ENCODE assay signal across 23 cellular contexts in the genomic region with DNA sequence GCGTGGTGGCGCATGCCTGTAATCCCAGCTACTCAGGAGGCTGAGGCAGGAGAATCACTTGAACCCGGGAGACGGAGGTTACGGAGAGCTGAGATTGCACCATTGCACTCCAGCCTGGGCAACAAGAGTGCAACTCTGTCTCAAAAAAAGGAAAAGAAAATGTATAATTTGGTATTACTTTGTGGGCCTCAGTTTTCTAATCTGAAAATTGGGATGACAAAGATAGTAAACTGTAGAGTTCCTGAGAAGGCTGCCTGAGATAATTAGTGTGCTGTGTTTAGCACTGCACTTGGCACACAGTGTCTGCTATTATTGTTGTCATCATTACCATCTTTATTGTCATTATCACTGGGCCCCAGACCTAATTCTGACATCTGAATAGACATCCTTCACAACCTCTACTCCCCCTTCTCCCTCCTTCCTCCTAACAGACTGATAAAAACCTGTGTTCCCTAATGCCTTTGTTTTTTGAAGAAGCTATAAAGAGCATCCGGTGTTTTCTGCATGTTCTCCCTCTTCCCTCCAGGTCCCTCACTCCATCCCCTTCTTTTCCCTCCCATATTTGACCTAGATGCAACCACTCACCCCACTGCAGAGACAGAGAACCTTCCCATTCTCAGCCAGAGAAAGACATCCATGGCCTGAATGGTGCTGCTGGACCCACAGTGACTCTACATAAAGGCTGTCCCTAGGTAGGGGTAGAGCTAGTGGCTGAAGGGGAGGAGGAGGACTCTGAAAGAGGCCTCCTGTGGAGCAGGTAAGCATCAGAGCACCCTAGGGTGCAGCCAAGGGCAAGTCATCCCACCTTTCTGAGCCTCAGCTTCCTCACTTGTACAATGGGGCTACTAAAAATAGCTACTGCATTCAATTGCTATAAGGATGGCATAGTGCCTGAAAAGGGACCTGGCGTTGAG. TPM values are rescaled to one million over a fixed set of nuclear protein-coding genes. Genes with fewer than 3 reads are reported as not detected.
DNase-seq lines count a peak whose midpoint lies in the region; ATAC-seq, FAIRE-seq and TF ChIP-seq lines count a peak whose summit lies in the region.
"Had no signal": no experiment of that assay in that cellular context is flagged by ENCODE, and none has a peak within 500 bp of the region (broad histone marks: within the 10 kb centered on the region; RNA-seq: fewer than 3 reads in every experiment).

No MANE protein-coding gene starts in this region.

- peaks cover 3% of the 10 kb centered on the region; the same call in 1 of the 2 replicates for H3K23me2 ChIP-seq in H1 (ENCODE audit: low read depth, low read length)

- no peak overlapping the region for H2AFZ ChIP-seq in HepG2 (ENCODE audit: low read length)
- H2AFZ ChIP-seq in H1 (ENCODE audit: low read length): 0 out of 2 replicates have a peak overlapping the region, but pooled peaks have one; percentile 11
- H2AFZ ChIP-seq: GM23338 had no signal

- no peak overlapping the region for H3K56ac ChIP-seq in H1 (replicated peaks; ENCODE audit: insufficient read length, low read depth, low read length)

- H3K36me3 Mint-ChIP-seq in WTC11 (no peaks in the 10 kb centered on the region), glutamatergic neuron (ENCODE audit: unreplicated experiment) (no peaks in the 10 kb centered on the region)
- H3K36me3 Mint-ChIP-seq: CD4-positive, alpha-beta memory T cell had no signal

- TF ChIP-seq POLR2A in HepG2 (IDR thresholded peaks at IDR 0.05; ENCODE audit: insufficient read depth in 1 of 2, low read depth in 2 of 2, low read length in 2 of 2) (no peak), right lobe of liver (IDR thresholded peaks at IDR 0.05) (no peak), H1 (IDR thresholded peaks at IDR 0.05; ENCODE audit: control extremely low read depth in 1 of 2, low read depth in 2 of 2, low read length in 2 of 2) (no peak)

- H3K27me3 ChIP-seq in HepG2 (ENCODE audit: control insufficient read depth in 1 of 2, insufficient read depth in 2 of 2, low read length in 2 of 2) (no peaks in the 10 kb centered on the region), right lobe of liver (no peaks in the 10 kb centered on the region), H1 (replicated peaks in 1 of 4; ENCODE audit: control insufficient read depth in 3 of 4, extremely low read depth in 1 of 4, insufficient read depth in 3 of 4, low read length in 3 of 4) (peaks cover 0 to 4% (median 2%) of the 10 kb centered on the region in 4 experiments; a peak in 3 of 7 replicates)

- TF ChIP-seq EP300 in HepG2 (IDR thresholded peaks at IDR 0.05; ENCODE audit: low read depth in 2 of 2, low read length in 2 of 2) (no peak), HepG2 (CRISPR knock-in tag; IDR thresholded peaks at IDR 0.05; ENCODE audit: borderline replicate concordance) (no peak), H1 (IDR thresholded peaks at IDR 0.05; ENCODE audit: borderline replicate concordance in 1 of 2, low read depth in 2 of 2, low read length in 2 of 2) (no peak)

- H2BK12ac ChIP-seq in H1 (ENCODE audit: low read depth, low read length): no peak overlapping the region

- 85% methylated on average over 7 of the region's 7 CpGs for WGBS in HepG2 (ENCODE audit: low lambda C conversion rate)
- 90% methylated on average over 6 of the region's 7 CpGs for WGBS in right lobe of liver (ENCODE audit: insufficient coverage, low coverage, low lambda C conversion rate, missing lambda C conversion rate)
- WGBS in H1 (ENCODE audit: extremely low coverage in 1 of 2, insufficient coverage in 1 of 2, insufficient read length in 1 of 2, insufficient replicate concordance in 2 of 2, low coverage in 1 of 2, low lambda C conversion rate in 2 of 2, missing lambda C conversion rate in 1 of 2), 2 experiments: 85% methylated on average over 7 of the region's 7 CpGs; no CpG with 5 or more reads in 1 of the 2 experiments

- H3K27ac ChIP-seq in HepG2 (ENCODE audit: extremely low read length, insufficient read depth, low read length): no peak overlapping the region
- H3K27ac ChIP-seq in right lobe of liver: no peak overlapping the region
- H3K27ac ChIP-seq in HEK293 (ENCODE audit: extremely low read depth, low read depth, low read length): no peak overlapping the region
- no peak overlapping the region for H3K27ac ChIP-seq in H1 (ENCODE audit: low read depth, low read length)
- H3K27ac ChIP-seq: A549 had no signal

- H3K14ac ChIP-seq in H1 (ENCODE audit: insufficient read length): no peak overlapping the region

- H2BK20ac ChIP-seq in H1 (ENCODE audit: low read length): no peak overlapping the region

- intact Hi-C loops in HepG2 (cut with micrococcal nuclease; ENCODE audit: unreplicated experiment) (loop anchor here (5.0 kb wide), 1 partner anchor 372 kb away; no protein-coding TSS in a partner anchor), right lobe of liver (cut with DNase I) (no loop called here)

- no peaks in the 10 kb centered on the region for H3K9me3 Mint-ChIP-seq in WTC11
- peaks cover 1% of the 10 kb centered on the region for H3K9me3 Mint-ChIP-seq in glutamatergic neuron (ENCODE audit: unreplicated experiment)
- H3K9me3 Mint-ChIP-seq: CD4-positive, alpha-beta memory T cell; GM23338 had no signal

- TF ChIP-seq CTCF in HepG2 (CRISPR knock-in tag; IDR thresholded peaks at IDR 0.05) (no peak), right lobe of liver (IDR thresholded peaks at IDR 0.05) (no peak), HEK293 (tag by site-specific recombination; IDR thresholded peaks at IDR 0.05) (no peak), WTC11 (IDR thresholded peaks at IDR 0.05) (no peak), H1 (IDR thresholded peaks at IDR 0.05; ENCODE audit: control extremely low read depth in 1 of 3, insufficient read depth in 1 of 3, low read depth in 1 of 3, low read length in 3 of 3) (no peak), glutamatergic neuron (IDR thresholded peaks at IDR 0.05; ENCODE audit: partially characterized antibody, unreplicated experiment) (no peak)

- H4K20me1 ChIP-seq in HepG2 (ENCODE audit: insufficient read depth, low read length) (no peaks in the 10 kb centered on the region), H1 (replicated peaks in 1 of 2; ENCODE audit: control insufficient read depth in 1 of 2, insufficient read depth in 2 of 2, low read length in 2 of 2) (no peaks in the 10 kb centered on the region)

- no peak overlapping the region for H2BK15ac ChIP-seq in H1 (ENCODE audit: low read length)

- no peaks in the 10 kb centered on the region for H3K79me1 ChIP-seq in H1 (ENCODE audit: low read depth, low read length)

- H3K4me3 ChIP-seq in HepG2 (replicated peaks in 1 of 3; ENCODE audit: insufficient read depth in 1 of 3, low read depth in 2 of 3, low read length in 3 of 3) (no peak overlapping the region), right lobe of liver (no peak overlapping the region), HEK293 (ENCODE audit: low read depth, low read length) (no peak overlapping the region), H1 (ENCODE audit: extremely low read depth in 1 of 4, insufficient read depth in 2 of 4, low read depth in 3 of 4, low read length in 4 of 4) (no peak overlapping the region)
- H3K4me3 ChIP-seq: A549, GM23338, HAP-1 had no signal

- H3K23ac ChIP-seq in H1 (ENCODE audit: insufficient read length): no peak overlapping the region

- no peak overlapping the region for H2BK5ac ChIP-seq in H1 (ENCODE audit: low read depth, low read length)

- no peak overlapping the region for H3K18ac ChIP-seq in H1 (ENCODE audit: extremely low read depth, low read length)

- peaks cover 11% of the 10 kb centered on the region for H3K27me3 Mint-ChIP-seq in WTC11 (ENCODE audit: low read depth)
- peaks cover 2% of the 10 kb centered on the region for H3K27me3 Mint-ChIP-seq in glutamatergic neuron (ENCODE audit: unreplicated experiment)
- H3K27me3 Mint-ChIP-seq: CD4-positive, alpha-beta memory T cell had no signal

- CTCF ChIA-PET in HepG2 (lab: Yijun Ruan, JAX; ENCODE audit: low intra/inter-chr PET ratio, low total read pairs) (no interaction called here), HEK293 (lab: Yijun Ruan, JAX) (interaction anchor here (0.6 to 9.2 kb wide), 11 partner anchors 9 to 413 kb away, joined by 3 to 94 read pairs (median 3); no protein-coding TSS in a partner anchor), WTC11 (lab: Charles Lee) (interaction anchor here (1.0 to 8.7 kb wide), 6 partner anchors 10 to 86 kb away, joined by 3 to 92 read pairs (median 4); no protein-coding TSS in a partner anchor), H1 (lab: Charles Lee; ENCODE audit: partially characterized antibody) (interaction anchor here (0.6 to 10.1 kb wide), 8 partner anchors 10 to 115 kb away, joined by 3 to 118 read pairs (median 6); a partner anchor contains a TSS)

- DNase-seq in HepG2 (ENCODE audit: low spot score): no peak
- no peak for DNase-seq in right lobe of liver
- no peak for DNase-seq in WTC11 (ENCODE audit: low spot score)
- no peak for DNase-seq in H1 (ENCODE audit: low read depth in 1 of 2, low spot score in 2 of 2)
- no peak for DNase-seq in stimulated activated CD4-positive, alpha-beta T cell treated with anti-CD3 and anti-CD28 coated beads, Interleukin-2, amount 100 ng/mL, for 48 hours
- no peak for DNase-seq in cerebellar cortex (ENCODE audit: low spot score)
- DNase-seq in glutamatergic neuron: no peak
- DNase-seq: 8988T; ACHN; AML-193; C1 segment of cervical spinal cord; Calu3; CD4-positive, alpha-beta memory T cell; COR-L47; DMS79 treated with DMSO at 0.1 percent for 48 hours; GF-D8 had no signal

- BruUV-seq in HepG2 (replicated peaks; lab: Mats Ljungman, UMichigan): no TSS peak

- no peak overlapping the region for H2AK5ac ChIP-seq in H1 (ENCODE audit: low read depth, low read length)

- H3K4ac ChIP-seq in H1 (replicated peaks; ENCODE audit: insufficient read length, low read depth, low read length): no peak overlapping the region

- no peak overlapping the region for H2BK120ac ChIP-seq in H1 (replicated peaks; ENCODE audit: low read depth, low read length)

- H3K9ac ChIP-seq in HepG2 (ENCODE audit: insufficient read depth, low read depth, low read length) (no peak overlapping the region), H1 (replicated peaks in 1 of 4; ENCODE audit: extremely low read depth in 1 of 4, low read depth in 3 of 4, low read length in 3 of 4) (no peak overlapping the region)

- H3K4me3 Mint-ChIP-seq in WTC11: no peak overlapping the region
- H3K4me3 Mint-ChIP-seq in glutamatergic neuron (ENCODE audit: unreplicated experiment): no peak overlapping the region
- H3K4me3 Mint-ChIP-seq: CD4-positive, alpha-beta memory T cell; GM23338 had no signal

- in situ Hi-C loops in HepG2 (cut with HindIII; ENCODE audit: extremely low pct_ligation_motif_present, low pct_unique_long_range_greater_than_20kb): loop anchor here (5.0 kb wide), 1 partner anchor 87 kb away; no protein-coding TSS in a partner anchor

- H3K36me3 ChIP-seq in HepG2 (replicated peaks in 1 of 2; ENCODE audit: control insufficient read depth in 1 of 2, insufficient read depth in 2 of 2, low read length in 2 of 2): no peaks in the 10 kb centered on the region
- H3K36me3 ChIP-seq in right lobe of liver: no peaks in the 10 kb centered on the region
- no peaks in the 10 kb centered on the region for H3K36me3 ChIP-seq in HEK293 (ENCODE audit: control insufficient read depth in 2 of 2, insufficient read depth in 1 of 2, low read length in 2 of 2)
- H3K36me3 ChIP-seq in H1 (ENCODE audit: control insufficient read depth in 2 of 4, insufficient read depth in 4 of 4, low read length in 3 of 4): no peaks in the 10 kb centered on the region
- H3K36me3 ChIP-seq: HAP-1 had no signal

- H3K79me2 ChIP-seq in HepG2 (ENCODE audit: insufficient read depth, low read length) (no peaks in the 10 kb centered on the region), H1 (ENCODE audit: control insufficient read depth in 1 of 2, insufficient read depth in 2 of 2, low read length in 2 of 2) (no peaks in the 10 kb centered on the region)

- H3K4me1 Mint-ChIP-seq in WTC11 (peaks cover 11% of the 10 kb centered on the region), glutamatergic neuron (ENCODE audit: low read depth, unreplicated experiment) (peaks cover 5% of the 10 kb centered on the region)

- no peak overlapping the region for H4K8ac ChIP-seq in H1 (ENCODE audit: extremely low read depth, insufficient read depth, low read length)

- POLR2A ChIA-PET in HepG2 (lab: Yijun Ruan, JAX): no interaction called here
- POLR2A ChIA-PET in HEK293 (lab: Yijun Ruan, JAX): interaction anchor here (1.6 kb wide), 1 partner anchor 51 kb away, joined by 5 read pairs; no protein-coding TSS in a partner anchor
- POLR2A ChIA-PET in WTC11 (lab: Charles Lee): interaction anchor here (0.6 kb wide), 1 partner anchor 866 kb away, joined by 4 read pairs; no protein-coding TSS in a partner anchor
- POLR2A ChIA-PET in H1 (lab: Charles Lee; ENCODE audit: partially characterized antibody): interaction anchor here (1.1 kb wide), 1 partner anchor 255 kb away, joined by 3 read pairs; no protein-coding TSS in a partner anchor

- TF ChIP-seq RAD21 in HepG2 (CRISPR knock-in tag; IDR thresholded peaks at IDR 0.05): no peak
- no peak for TF ChIP-seq RAD21 in H1 (IDR thresholded peaks at IDR 0.05 in 1 of 2, conservative IDR thresholded peaks at IDR 0.05 in 1 of 2; ENCODE audit: low read depth in 2 of 2, low read length in 2 of 2)

- ATAC-seq in HepG2 (no peak), right lobe of liver (no peak), WTC11 (no peak)
- ATAC-seq: A549, GM23338 had no signal

- H3K9me3 ChIP-seq in HepG2 (ENCODE audit: low read length) (no peaks in the 10 kb centered on the region), right lobe of liver (no peaks in the 10 kb centered on the region), HEK293 (ENCODE audit: control insufficient read depth, insufficient read depth, low read depth, low read length) (no peaks in the 10 kb centered on the region), H1 (ENCODE audit: insufficient read depth in 2 of 2, low read depth in 1 of 2, low read length in 1 of 2) (no peaks in the 10 kb centered on the region)
- H3K9me3 ChIP-seq: A549, HAP-1 had no signal

- H3K27ac Mint-ChIP-seq in WTC11: no peak overlapping the region
- no peak overlapping the region for H3K27ac Mint-ChIP-seq in glutamatergic neuron (ENCODE audit: unreplicated experiment)
- H3K27ac Mint-ChIP-seq: GM23338 had no signal

- no peak overlapping the region for H4K5ac ChIP-seq in H1 (ENCODE audit: insufficient read length, low read depth, low read length)

- H4K91ac ChIP-seq in H1 (replicated peaks; ENCODE audit: insufficient read length, low read length): no peak overlapping the region

- FAIRE-seq in HepG2 (lab: Jason Lieb, UNC) (no peak), H1 (lab: Jason Lieb, UNC) (no peak)
- FAIRE-seq: A549, GM12891, GM18507, H54 had no signal

- H3K4me2 ChIP-seq in HepG2 (ENCODE audit: low read depth, low read length) (no peak overlapping the region), H1 (ENCODE audit: insufficient read depth in 1 of 2, low read depth in 2 of 2, low read length in 2 of 2) (no peak overlapping the region)
- H3K4me2 ChIP-seq: A549, GM23338 had no signal

- H3K4me1 ChIP-seq in HepG2 (ENCODE audit: insufficient read depth, low read length) (peaks cover 14% of the 10 kb centered on the region), right lobe of liver (peaks cover 0 to 4% (median 0%) of the 10 kb centered on the region in 4 donors), HEK293 (ENCODE audit: control insufficient read depth, insufficient read depth, low read length) (no peaks in the 10 kb centered on the region), H1 (replicated peaks in 1 of 4; ENCODE audit: control insufficient read depth in 3 of 4, insufficient read depth in 4 of 4, low read length in 3 of 4) (peaks cover 0 to under 1% (median 0%) of the 10 kb centered on the region in 4 experiments; a peak in 2 of 7 replicates)

RNA-seq across cellular contexts. Expression of a gene that starts 15.7 kb away (rescaled TPM):
- total RNA-seq in HepG2 (2016; rRNA removed; fragmentation: Illumina TruSeq; extraction: Trizol) (40.0 and 52.7 TPM in 2 replicates), right lobe of liver (10 to 100 TPM; 15.5 to 78.0 (median 29.8) TPM), WTC11 (2021) (27.7 to 29.3 TPM (median 28.9 TPM) in 3 replicates), glutamatergic neuron (ENCODE audit: unreplicated experiment) (37.4 TPM)
- total RNA-seq in HepG2 (2016; cell fraction: cytosol; rRNA removed; fragmentation: Illumina TruSeq; extraction: Trizol; ENCODE audit: low read depth): 16.3 and 21.9 TPM in 2 replicates
- 37.6 and 58.4 TPM in 2 replicates for total RNA-seq in HepG2 (2016; cell fraction: insoluble cytoplasmic fraction; rRNA removed; fragmentation: Illumina TruSeq; extraction: Trizol)
- 15.0 and 21.9 TPM in 2 replicates for total RNA-seq in HepG2 (2016; cell fraction: membrane; rRNA removed; fragmentation: Illumina TruSeq; extraction: Trizol)
- 17.2 and 20.7 TPM in 2 replicates for total RNA-seq in HepG2 (2016; cell fraction: nucleus; rRNA removed; fragmentation: Illumina TruSeq; extraction: Trizol)
- polyA plus RNA-seq in HepG2 (2011; rRNA removed) (73.4 and 85.0 TPM in 2 replicates), H1 (2011; rRNA removed) (38.8 and 47.8 TPM in 2 replicates)
- 80.7 and 95.8 TPM in 2 replicates for polyA plus RNA-seq in HepG2 (2011; cell fraction: cytosol; rRNA removed)
- polyA plus RNA-seq in HepG2 (2011; cell fraction: nucleus; rRNA removed): 17.5 and 23.1 TPM in 2 replicates
- polyA plus RNA-seq in HepG2 (2012): 32.8 and 35.3 TPM in 2 replicates
- 23.1 and 29.4 TPM in 2 replicates for polyA plus RNA-seq in HepG2 (2016; cell fraction: cytosol; fragmentation: Illumina TruSeq; extraction: Trizol; ENCODE audit: low read depth)
- polyA plus RNA-seq in HepG2 (2016; cell fraction: insoluble cytoplasmic fraction; fragmentation: Illumina TruSeq; extraction: Trizol; ENCODE audit: low read depth): 83.1 and 90.8 TPM in 2 replicates
- 20.1 and 22.6 TPM in 2 replicates for polyA plus RNA-seq in HepG2 (2016; cell fraction: membrane; fragmentation: Illumina TruSeq; extraction: Trizol; ENCODE audit: low read depth)
- 32.0 and 35.2 TPM in 2 replicates for polyA plus RNA-seq in HepG2 (2016; cell fraction: nucleus; fragmentation: Illumina TruSeq; extraction: Trizol; ENCODE audit: insufficient read depth, low read depth)
- polyA minus RNA-seq in HepG2 (2011; rRNA and poly(A)+ RNA removed; ENCODE audit: low replicate concordance): 67.0 and 122 TPM in 2 replicates
- 18.4 and 25.9 TPM in 2 replicates for polyA minus RNA-seq in HepG2 (2011; cell fraction: cytosol; rRNA and poly(A)+ RNA removed)
- polyA minus RNA-seq in HepG2 (2011; cell fraction: nucleus; rRNA and poly(A)+ RNA removed): 12.2 and 14.5 TPM in 2 replicates
- total RNA-seq in H1 (2021; fragmentation: NEBNext Ultra II Directional; extraction: Animal tissue kit (Norgen Biotek cat#: 25700)): 25.0 and 28.1 TPM in 2 replicates
- polyA plus RNA-seq in H1 (2011; cell fraction: cytosol; rRNA removed): 52.6 TPM
- 25.3 TPM for polyA plus RNA-seq in H1 (2011; cell fraction: nucleus; rRNA removed)
- polyA plus RNA-seq in H1 (2012, experiment 1 of 2): 17.5 to 37.1 TPM (median 30.7 TPM) in 4 replicates
- 28.3 TPM for polyA plus RNA-seq in H1 (2012, experiment 2 of 2)
- polyA plus RNA-seq in H1 (2013, experiment 1 of 2): 15.9 TPM
- 17.1 TPM for polyA plus RNA-seq in H1 (2013, experiment 2 of 2)
- polyA minus RNA-seq in H1 (2011; rRNA and poly(A)+ RNA removed): 15.7 and 23.1 TPM in 2 replicates
- polyA minus RNA-seq in H1 (2011; cell fraction: cytosol; rRNA and poly(A)+ RNA removed): 16.4 TPM
- polyA minus RNA-seq in H1 (2011; cell fraction: nucleus; rRNA and poly(A)+ RNA removed): 14.4 TPM

RNA-seq across cellular contexts. Expression of a gene that starts 33.5 kb away (rescaled TPM):
- total RNA-seq in HepG2 (2016; rRNA removed; fragmentation: Illumina TruSeq; extraction: Trizol) (2.1 and 2.4 TPM in 2 replicates), right lobe of liver (1 to 10 TPM; 4.4 to 7.1 (median 6.5) TPM), WTC11 (2021) (1.2 to 1.7 TPM (median 1.5 TPM) in 3 replicates), glutamatergic neuron (ENCODE audit: unreplicated experiment) (0.98 TPM)
- total RNA-seq in HepG2 (2016; cell fraction: cytosol; rRNA removed; fragmentation: Illumina TruSeq; extraction: Trizol; ENCODE audit: low read depth): 0.09 and 0.10 TPM in 2 replicates
- total RNA-seq in HepG2 (2016; cell fraction: insoluble cytoplasmic fraction; rRNA removed; fragmentation: Illumina TruSeq; extraction: Trizol): 1.8 and 2.2 TPM in 2 replicates
- total RNA-seq in HepG2 (2016; cell fraction: membrane; rRNA removed; fragmentation: Illumina TruSeq; extraction: Trizol): 0.34 and 0.59 TPM in 2 replicates
- total RNA-seq in HepG2 (2016; cell fraction: nucleus; rRNA removed; fragmentation: Illumina TruSeq; extraction: Trizol): 8.3 and 8.9 TPM in 2 replicates
- polyA plus RNA-seq in HepG2 (2011; rRNA removed) (1.4 and 1.7 TPM in 2 replicates), H1 (2011; rRNA removed) (0.14 and 0.32 TPM in 2 replicates)
- 0.51 and 0.97 TPM in 2 replicates for polyA plus RNA-seq in HepG2 (2011; cell fraction: cytosol; rRNA removed)
- polyA plus RNA-seq in HepG2 (2011; cell fraction: nucleus; rRNA removed): 3.2 and 4.1 TPM in 2 replicates
- 3.6 TPM in 2 replicates for polyA plus RNA-seq in HepG2 (2012)
- 0.14 TPM in 1 of 2 replicates, not detected in the other for polyA plus RNA-seq in HepG2 (2016; cell fraction: cytosol; fragmentation: Illumina TruSeq; extraction: Trizol; ENCODE audit: low read depth)
- 1.4 and 1.5 TPM in 2 replicates for polyA plus RNA-seq in HepG2 (2016; cell fraction: insoluble cytoplasmic fraction; fragmentation: Illumina TruSeq; extraction: Trizol; ENCODE audit: low read depth)
- polyA plus RNA-seq in HepG2 (2016; cell fraction: membrane; fragmentation: Illumina TruSeq; extraction: Trizol; ENCODE audit: low read depth): 0.10 and 0.17 TPM in 2 replicates
- polyA plus RNA-seq in HepG2 (2016; cell fraction: nucleus; fragmentation: Illumina TruSeq; extraction: Trizol; ENCODE audit: insufficient read depth, low read depth): 4.7 and 5.2 TPM in 2 replicates
- polyA minus RNA-seq in HepG2 (2011; rRNA and poly(A)+ RNA removed; ENCODE audit: low replicate concordance): 1.4 and 1.8 TPM in 2 replicates
- 1.4 and 1.7 TPM in 2 replicates for polyA minus RNA-seq in HepG2 (2011; cell fraction: cytosol; rRNA and poly(A)+ RNA removed)
- 11.8 and 12.3 TPM in 2 replicates for polyA minus RNA-seq in HepG2 (2011; cell fraction: nucleus; rRNA and poly(A)+ RNA removed)
- total RNA-seq in H1 (2021; fragmentation: NEBNext Ultra II Directional; extraction: Animal tissue kit (Norgen Biotek cat#: 25700)): 0.33 and 0.69 TPM in 2 replicates
- polyA plus RNA-seq in H1 (2011; cell fraction: cytosol; rRNA removed): 0.22 TPM
- polyA plus RNA-seq in H1 (2011; cell fraction: nucleus; rRNA removed): 0.19 TPM
- polyA plus RNA-seq in H1 (2012, experiment 1 of 2): 0.36 to 0.56 TPM (median 0.50 TPM) in 4 replicates
- polyA plus RNA-seq in H1 (2012, experiment 2 of 2): not detected
- polyA plus RNA-seq in H1 (2013, experiment 1 of 2): 0.28 TPM
- 0.18 TPM for polyA plus RNA-seq in H1 (2013, experiment 2 of 2)
- 0.38 and 0.54 TPM in 2 replicates for polyA minus RNA-seq in H1 (2011; rRNA and poly(A)+ RNA removed)
- polyA minus RNA-seq in H1 (2011; cell fraction: cytosol; rRNA and poly(A)+ RNA removed): not detected
- polyA minus RNA-seq in H1 (2011; cell fraction: nucleus; rRNA and poly(A)+ RNA removed): 0.60 TPM

RNA-seq across cellular contexts. Expression of a gene that starts 45.4 kb away (rescaled TPM):
- total RNA-seq in HepG2 (2016; rRNA removed; fragmentation: Illumina TruSeq; extraction: Trizol) (5.0 and 6.8 TPM in 2 replicates), right lobe of liver (10 to 100 TPM in 4 of 6 experiments, 1 to 10 TPM in 2; 8.7 to 14.1 (median 12.1) TPM), WTC11 (2021) (6.0 to 9.0 TPM (median 6.4 TPM) in 3 replicates), glutamatergic neuron (ENCODE audit: unreplicated experiment) (4.1 TPM)
- total RNA-seq in HepG2 (2016; cell fraction: cytosol; rRNA removed; fragmentation: Illumina TruSeq; extraction: Trizol; ENCODE audit: low read depth): 0.30 and 0.97 TPM in 2 replicates
- total RNA-seq in HepG2 (2016; cell fraction: insoluble cytoplasmic fraction; rRNA removed; fragmentation: Illumina TruSeq; extraction: Trizol): 4.7 and 5.6 TPM in 2 replicates
- 2.4 and 2.5 TPM in 2 replicates for total RNA-seq in HepG2 (2016; cell fraction: membrane; rRNA removed; fragmentation: Illumina TruSeq; extraction: Trizol)
- total RNA-seq in HepG2 (2016; cell fraction: nucleus; rRNA removed; fragmentation: Illumina TruSeq; extraction: Trizol): 12.4 and 12.9 TPM in 2 replicates
- polyA plus RNA-seq in HepG2 (2011; rRNA removed) (1.9 and 2.0 TPM in 2 replicates), H1 (2011; rRNA removed) (0.58 and 0.98 TPM in 2 replicates)
- polyA plus RNA-seq in HepG2 (2011; cell fraction: cytosol; rRNA removed): 1.0 and 1.4 TPM in 2 replicates
- 2.3 and 2.9 TPM in 2 replicates for polyA plus RNA-seq in HepG2 (2011; cell fraction: nucleus; rRNA removed)
- 4.9 and 5.4 TPM in 2 replicates for polyA plus RNA-seq in HepG2 (2012)
- polyA plus RNA-seq in HepG2 (2016; cell fraction: cytosol; fragmentation: Illumina TruSeq; extraction: Trizol; ENCODE audit: low read depth): 0.85 and 1.1 TPM in 2 replicates
- polyA plus RNA-seq in HepG2 (2016; cell fraction: insoluble cytoplasmic fraction; fragmentation: Illumina TruSeq; extraction: Trizol; ENCODE audit: low read depth): 5.5 and 6.1 TPM in 2 replicates
- 1.4 and 1.9 TPM in 2 replicates for polyA plus RNA-seq in HepG2 (2016; cell fraction: membrane; fragmentation: Illumina TruSeq; extraction: Trizol; ENCODE audit: low read depth)
- 6.2 and 7.4 TPM in 2 replicates for polyA plus RNA-seq in HepG2 (2016; cell fraction: nucleus; fragmentation: Illumina TruSeq; extraction: Trizol; ENCODE audit: insufficient read depth, low read depth)
- 2.9 and 3.8 TPM in 2 replicates for polyA minus RNA-seq in HepG2 (2011; rRNA and poly(A)+ RNA removed; ENCODE audit: low replicate concordance)
- 5.7 and 6.0 TPM in 2 replicates for polyA minus RNA-seq in HepG2 (2011; cell fraction: cytosol; rRNA and poly(A)+ RNA removed)
- polyA minus RNA-seq in HepG2 (2011; cell fraction: nucleus; rRNA and poly(A)+ RNA removed): 26.4 and 31.0 TPM in 2 replicates
- total RNA-seq in H1 (2021; fragmentation: NEBNext Ultra II Directional; extraction: Animal tissue kit (Norgen Biotek cat#: 25700)): 2.1 and 2.3 TPM in 2 replicates
- polyA plus RNA-seq in H1 (2011; cell fraction: cytosol; rRNA removed): 0.81 TPM
- polyA plus RNA-seq in H1 (2011; cell fraction: nucleus; rRNA removed): 0.78 TPM
- polyA plus RNA-seq in H1 (2012, experiment 1 of 2): 0.81 to 1.4 TPM (median 1.2 TPM) in 4 replicates
- 0.38 TPM for polyA plus RNA-seq in H1 (2012, experiment 2 of 2)
- 1.3 TPM for polyA plus RNA-seq in H1 (2013, experiment 1 of 2)
- 1.1 TPM for polyA plus RNA-seq in H1 (2013, experiment 2 of 2)
- polyA minus RNA-seq in H1 (2011; rRNA and poly(A)+ RNA removed): 0.76 and 1.1 TPM in 2 replicates
- 0.59 TPM for polyA minus RNA-seq in H1 (2011; cell fraction: cytosol; rRNA and poly(A)+ RNA removed)
- polyA minus RNA-seq in H1 (2011; cell fraction: nucleus; rRNA and poly(A)+ RNA removed): 2.8 TPM
